Comparison of ENCODE assay signal across 28 cellular contexts in genomic region chr20:4567172-4567571, GRCh38.
"Had no signal": no experiment of that assay in that cellular context is flagged by ENCODE, and none has a peak within 500 bp of the region (broad histone marks: within the 10 kb centered on the region; RNA-seq: fewer than 3 reads in every experiment).

No MANE protein-coding gene starts in this region.

- H3K27ac ChIP-seq: breast epithelium, heart left ventricle, ovary, skin epidermis, testis, transverse colon had no signal

- FAIRE-seq: TTC549, urothelium cell line had no signal

- H3K4me1 ChIP-seq: breast epithelium, heart left ventricle, testis, transverse colon had no signal

- H3K4me3 ChIP-seq: breast epithelium, heart left ventricle, ovary, skin epidermis, testis, transverse colon had no signal

- DNase-seq: activated CD4-positive, alpha-beta T cell treated with anti-CD3 and anti-CD28 coated beads for 1 hour; activated CD4-positive, alpha-beta T cell treated with anti-CD3 and anti-CD28 coated beads, Interleukin-2, amount 10 ng/mL, durations not matched to agents 7 days and 5 days; activated CD8-positive, alpha-beta memory T cell treated with anti-CD3 and anti-CD28 coated beads, Interleukin-2, amount 10 ng/mL, durations not matched to agents 7 days and 5 days; activated CD8-positive, alpha-beta T cell treated with anti-CD3 and anti-CD28 coated beads for 36 hours; activated naive CD4-positive, alpha-beta T cell; activated T-cell treated with anti-CD3 and anti-CD28 coated beads, Interleukin-2, amount 50 U/mL, for 48 hours; central memory CD4-positive, alpha-beta T cell; endodermal cell; foreskin fibroblast; heart left ventricle; hypothalamus; immature natural killer cell; midbrain; naive thymus-derived CD4-positive, alpha-beta T cell; ovary; stimulated activated CD4-positive, alpha-beta T cell treated with anti-CD3 and anti-CD28 coated beads, Interleukin-12 subunit alpha, Interleukin-12 subunit beta, amount 100 ng/mL, for 4 hours; stimulated activated CD4-positive, alpha-beta T cell treated with anti-CD3 and anti-CD28 coated beads, Interleukin-4, amount 100 ng/mL, for 1 hour; stimulated activated naive CD8-positive, alpha-beta T cell treated with anti-CD3 and anti-CD28 coated beads, Interleukin-15, Interleukin-2, amounts not matched to agents 100 U/mL and 50 U/mL, for 24 hours; testis; transverse colon had no signal

- H3K9me3 ChIP-seq: ovary, testis, transverse colon had no signal

- H3K27me3 ChIP-seq: breast epithelium, ovary, testis, transverse colon had no signal

- H3K36me3 ChIP-seq: breast epithelium, heart left ventricle, ovary, transverse colon had no signal

- ATAC-seq: activated CD8-positive, alpha-beta memory T cell treated with anti-CD3 and anti-CD28 coated beads, Interleukin-2, amount 10 ng/mL, durations not matched to agents 7 days and 5 days; activated CD8-positive, alpha-beta T cell treated with anti-CD3 and anti-CD28 coated beads for 36 hours; activated naive CD4-positive, alpha-beta T cell treated with anti-CD3 and anti-CD28 coated beads, Interleukin-2, amount 50 U/mL, for 72 hours; esophagus mucosa; heart left ventricle; naive thymus-derived CD4-positive, alpha-beta T cell; sciatic nerve; stimulated activated naive CD8-positive, alpha-beta T cell treated with anti-CD3 and anti-CD28 coated beads, Interleukin-15, Interleukin-2, amounts not matched to agents 100 U/mL and 50 U/mL, for 24 hours; WTC11 had no signal
